In the genomic region with DNA sequence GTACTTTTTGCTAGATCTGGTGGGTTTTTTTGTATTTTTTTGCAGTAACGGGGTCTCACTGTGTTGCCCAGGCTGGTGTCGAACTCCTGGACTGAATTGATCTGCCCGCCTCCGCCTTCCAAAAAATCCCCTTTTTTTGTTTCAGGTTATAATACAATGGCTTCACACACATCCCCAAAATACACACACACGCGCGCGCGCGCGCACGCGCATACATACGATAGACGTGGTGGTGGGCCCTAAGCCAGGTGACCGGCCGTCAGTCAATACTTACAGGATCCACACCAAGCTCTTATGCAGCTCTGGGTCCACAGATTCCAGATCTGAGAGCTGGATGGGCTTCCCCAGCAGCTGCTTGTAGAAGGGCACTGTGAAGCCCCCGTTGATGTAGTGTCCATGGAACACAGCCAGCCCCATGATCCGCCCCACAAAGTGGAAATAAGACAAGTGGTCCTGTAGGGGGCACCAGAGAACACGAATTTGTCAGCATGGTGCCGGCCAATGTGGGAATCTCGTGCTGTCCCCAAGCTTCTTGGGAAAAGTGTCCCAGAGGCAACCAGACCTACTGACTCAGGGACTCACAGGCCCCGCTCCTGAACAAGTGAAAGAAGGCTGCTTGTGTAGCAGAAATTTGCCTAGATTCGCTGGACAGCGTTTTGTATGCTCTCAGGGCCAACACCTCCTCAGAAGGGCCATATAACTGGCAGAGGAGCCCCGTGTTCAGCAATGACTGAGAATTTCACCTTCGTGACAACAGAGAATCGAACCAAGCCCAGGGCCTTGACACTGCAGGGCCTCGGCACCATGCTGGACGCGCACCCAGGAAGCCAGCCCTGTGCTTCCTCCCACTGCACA, we compare ENCODE assay signal across 8 cellular contexts.
DNase-seq lines count a peak whose midpoint lies in the region; ATAC-seq and TF ChIP-seq lines count a peak whose summit lies in the region.

No MANE protein-coding gene starts in this region.

- no peak overlapping the region for H3K4me3 Mint-ChIP-seq in CD4-positive, alpha-beta T cell
- H3K4me3 Mint-ChIP-seq in stimulated activated effector memory CD8-positive, alpha-beta T cell treated with anti-CD3 and anti-CD28 coated beads, Interleukin-12 subunit alpha, Interleukin-12 subunit beta, amount 100 ng/mL, for 72 hours = no peak overlapping the region

- peak; percentile 71 for TF ChIP-seq CTCF in CD4-positive, alpha-beta T cell (IDR thresholded peaks at IDR 0.05)
- TF ChIP-seq CTCF in esophagus muscularis mucosa (IDR thresholded peaks at IDR 0.05) = peak; percentile 71 to 80 (median 80)

- peaks cover 85% of the 10 kb centered on the region for H3K36me3 Mint-ChIP-seq in CD4-positive, alpha-beta T cell (ENCODE audit: low read depth)
- peaks cover 99% of the 10 kb centered on the region for H3K36me3 Mint-ChIP-seq in stimulated activated effector memory CD8-positive, alpha-beta T cell treated with anti-CD3 and anti-CD28 coated beads, Interleukin-12 subunit alpha, Interleukin-12 subunit beta, amount 100 ng/mL, for 72 hours

- no peak for TF ChIP-seq POLR2A in esophagus muscularis mucosa (IDR thresholded peaks at IDR 0.05; ENCODE audit: low read depth)

- H3K9me3 ChIP-seq in CD4-positive, alpha-beta T cell (ENCODE audit: control insufficient read depth, low read length) = no peaks in the 10 kb centered on the region
- H3K9me3 ChIP-seq in NT2/D1 (ENCODE audit: insufficient read depth, low read length) (no peaks in the 10 kb centered on the region), esophagus muscularis mucosa (no peaks in the 10 kb centered on the region)

- H3K9ac ChIP-seq in NT2/D1 (ENCODE audit: insufficient read length, low read depth) = no peak overlapping the region

- H3K4me1 ChIP-seq in NT2/D1 (ENCODE audit: insufficient read depth, insufficient read length) = no peaks in the 10 kb centered on the region
- H3K4me1 ChIP-seq in esophagus muscularis mucosa = peaks cover 5 to 49% (median 28%) of the 10 kb centered on the region in 4 donors

- ATAC-seq in CD4-positive, alpha-beta T cell (ENCODE audit: poor library complexity) = peak; percentile 60
- peak; percentile 67 for ATAC-seq in stimulated activated effector memory CD8-positive, alpha-beta T cell treated with anti-CD3 and anti-CD28 coated beads, Interleukin-12 subunit alpha, Interleukin-12 subunit beta, amount 100 ng/mL, for 72 hours
- no peak for ATAC-seq in GM19328 (IDR thresholded peaks at IDR 0.05; ENCODE audit: unreplicated experiment)

- H3K4me3 ChIP-seq in NT2/D1 (ENCODE audit: insufficient read length, low read depth) = no peak overlapping the region
- no peak overlapping the region for H3K4me3 ChIP-seq in esophagus muscularis mucosa

- no peak for TF ChIP-seq EP300 in esophagus muscularis mucosa (IDR thresholded peaks at IDR 0.05)

- POLR2A ChIA-PET in CD4-positive, alpha-beta T cell (lab: Charles Lee) = no interaction called here

- peaks cover 7% of the 10 kb centered on the region for H3K4me1 Mint-ChIP-seq in CD4-positive, alpha-beta T cell (ENCODE audit: low read depth)
- H3K4me1 Mint-ChIP-seq in stimulated activated effector memory CD8-positive, alpha-beta T cell treated with anti-CD3 and anti-CD28 coated beads, Interleukin-12 subunit alpha, Interleukin-12 subunit beta, amount 100 ng/mL, for 72 hours = no peaks in the 10 kb centered on the region

- WGBS in esophagus muscularis mucosa = 75% methylated on average over 29 of the region's 31 CpGs

- intact Hi-C loops in CD4-positive, alpha-beta T cell (cut with DNase I, micrococcal nuclease) = loop anchor here (1.0 kb wide), 1 partner anchor 273 kb away; no protein-coding TSS in a partner anchor
- intact Hi-C loops in esophagus muscularis mucosa (cut with DNase I) = loop anchor here (1.0 to 5.0 kb wide), 2 partner anchors 102 to 273 kb away; a partner anchor contains a TSS

- CTCF ChIA-PET in CD4-positive, alpha-beta T cell (lab: Charles Lee) = interaction anchor here (1.0 to 1.2 kb wide), 3 partner anchors 9 to 274 kb away, joined by 3 to 4 read pairs (median 3); no protein-coding TSS in a partner anchor

- no peaks in the 10 kb centered on the region for H3K27me3 Mint-ChIP-seq in CD4-positive, alpha-beta T cell

- H3K9me3 Mint-ChIP-seq in CD4-positive, alpha-beta T cell = no peaks in the 10 kb centered on the region
- H3K9me3 Mint-ChIP-seq in stimulated activated effector memory CD8-positive, alpha-beta T cell treated with anti-CD3 and anti-CD28 coated beads, Interleukin-12 subunit alpha, Interleukin-12 subunit beta, amount 100 ng/mL, for 72 hours = no peaks in the 10 kb centered on the region

- H3K27ac Mint-ChIP-seq in CD4-positive, alpha-beta T cell = peak overlapping the region; percentile 40
- peak overlapping the region; percentile 24 for H3K27ac Mint-ChIP-seq in stimulated activated effector memory CD8-positive, alpha-beta T cell treated with anti-CD3 and anti-CD28 coated beads, Interleukin-12 subunit alpha, Interleukin-12 subunit beta, amount 100 ng/mL, for 72 hours

- DNase-seq in CD4-positive, alpha-beta T cell = peak; percentile 31 to 59 (median 48)
- DNase-seq in HT-29 (ENCODE audit: low spot score) (peak; percentile 99), NT2/D1 (ENCODE audit: low read depth, low spot score) (peak; percentile 84), activated T-cell treated with anti-CD3 and anti-CD28 coated beads for 48 hours (ENCODE audit: low read depth) (peak; percentile 24), esophagus muscularis mucosa (ENCODE audit: extremely low spot score) (peak; percentile 96), myocyte (ENCODE audit: low read depth) (peak; percentile 94)
- DNase-seq in stimulated activated effector memory CD8-positive, alpha-beta T cell treated with anti-CD3 and anti-CD28 coated beads, Interleukin-12 subunit alpha, Interleukin-12 subunit beta, amount 100 ng/mL, for 72 hours (ENCODE audit: low spot score in 2 of 2) = peak; percentile 36 to 75

- H3K27me3 ChIP-seq in CD4-positive, alpha-beta T cell (ENCODE audit: control insufficient read depth, insufficient read depth, low read length) = no peaks in the 10 kb centered on the region
- H3K27me3 ChIP-seq in NT2/D1 (ENCODE audit: insufficient read depth, insufficient read length) (no peaks in the 10 kb centered on the region), esophagus muscularis mucosa (no peaks in the 10 kb centered on the region)

- H3K27ac ChIP-seq in CD4-positive, alpha-beta T cell (ENCODE audit: low read depth, low read length) = no peak overlapping the region
- peak overlapping the region; percentile 38 to 72 (median 60) for H3K27ac ChIP-seq in esophagus muscularis mucosa (replicated peaks in 1 of 4)

- peaks cover 68% of the 10 kb centered on the region for H3K36me3 ChIP-seq in NT2/D1 (ENCODE audit: insufficient read depth, insufficient read length, low read length)
- peaks cover 49 to 96% (median 89%) of the 10 kb centered on the region in 4 donors for H3K36me3 ChIP-seq in esophagus muscularis mucosa

Comparison
In these comparisons a context has a peak if more than half of its experiments do, and no peak if none do; other contexts are left out.
1. DNase-seq: peak in every context shown above with its lines; median percentile 99 in HT-29; 96 in esophagus muscularis mucosa; 94 in myocyte; 84 in NT2/D1; 56 in stimulated activated effector memory CD8-positive, alpha-beta T cell treated with anti-CD3 and anti-CD28 coated beads, Interleukin-12 subunit alpha, Interleukin-12 subunit beta, amount 100 ng/mL, for 72 hours; 48 in CD4-positive, alpha-beta T cell; 24 in activated T-cell treated with anti-CD3 and anti-CD28 coated beads for 48 hours.